In the genomic region with DNA sequence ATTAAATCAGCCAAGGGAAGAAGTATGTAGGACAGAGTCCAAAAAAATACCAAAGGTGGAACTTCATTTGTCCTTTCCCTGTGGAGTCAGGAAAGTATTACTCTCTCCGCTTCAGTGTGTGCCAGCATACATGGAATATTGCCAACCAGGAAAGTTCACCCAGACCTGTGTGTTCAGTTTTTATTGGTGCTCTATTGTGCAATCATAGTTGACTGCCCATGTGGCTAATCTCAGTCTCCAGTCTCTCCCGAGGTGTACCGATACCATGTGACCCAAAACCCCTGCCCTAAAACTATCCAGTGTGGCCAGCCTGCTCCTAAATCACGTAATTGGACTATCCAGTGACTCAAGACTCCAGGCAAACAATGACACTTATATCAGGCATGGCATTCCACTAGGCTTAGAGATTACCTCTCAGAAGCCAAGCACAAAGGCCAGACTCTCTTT, we compare ENCODE assay signal across 9 cellular contexts. TPM values are rescaled to one million over a fixed set of nuclear protein-coding genes. Genes with fewer than 3 reads are reported as not detected.
A peak's percentile ranks its signal among the peaks of the same experiment; 100 is the strongest.
DNase-seq lines count a peak whose midpoint lies in the region; ATAC-seq, FAIRE-seq and TF ChIP-seq lines count a peak whose summit lies in the region.
"Had no signal": no experiment of that assay in that cellular context is flagged by ENCODE, and none has a peak within 500 bp of the region (broad histone marks: within the 10 kb centered on the region; RNA-seq: fewer than 3 reads in every experiment).

No MANE protein-coding gene starts in this region.

- no peak for TF ChIP-seq POLR2A in H54 (IDR thresholded peaks at IDR 0.05; ENCODE audit: low read depth, low read length)
- TF ChIP-seq POLR2A in adrenal gland (IDR thresholded peaks at IDR 0.05) = peak in 1 of 2 donors; percentile 27

- peak overlapping the region; percentile 21 for H3K9ac ChIP-seq in skeletal muscle satellite cell (ENCODE audit: low read depth, low read length)

- intact Hi-C loops in adrenal gland (cut with DNase I) = no loop called here
- intact Hi-C loops in heart right ventricle (cut with DNase I) = no loop called here

- H3K9me3 ChIP-seq in adrenal gland (replicated peaks in 1 of 3) = no peaks in the 10 kb centered on the region
- H3K9me3 ChIP-seq in heart right ventricle = peaks cover 0 to 6% (median 0%) of the 10 kb centered on the region in 11 donors
- H3K9me3 ChIP-seq in skeletal muscle satellite cell (replicated peaks; ENCODE audit: low read length) = no peaks in the 10 kb centered on the region

- peaks cover 0 to 62% of the 10 kb centered on the region in 2 donors for H3K36me3 ChIP-seq in adrenal gland (replicated peaks in 1 of 2)
- peaks cover 0 to 100% (median 18%) of the 10 kb centered on the region in 9 donors for H3K36me3 ChIP-seq in heart right ventricle
- H3K36me3 ChIP-seq in skeletal muscle satellite cell (ENCODE audit: insufficient read depth, low read length) = peaks cover 30% of the 10 kb centered on the region

- H3K4me1 ChIP-seq in adrenal gland (replicated peaks in 1 of 2) (peaks cover 14 to 16% of the 10 kb centered on the region in 2 donors), heart right ventricle (peaks cover 0 to 21% (median 10%) of the 10 kb centered on the region in 9 donors), skeletal muscle satellite cell (ENCODE audit: control insufficient read depth, insufficient read depth, low read length) (peaks cover 56% of the 10 kb centered on the region)

- peak overlapping the region; percentile 14 for H3K4me2 ChIP-seq in skeletal muscle satellite cell (ENCODE audit: low read length)

- H3K4me3 ChIP-seq in adrenal gland = no peak overlapping the region
- H3K4me3 ChIP-seq in heart right ventricle = no peak overlapping the region
- no peak overlapping the region for H3K4me3 ChIP-seq in skeletal muscle satellite cell (ENCODE audit: low read length)

- peak; percentile 94 for FAIRE-seq in H54 (lab: Jason Lieb, UNC)

- ATAC-seq in heart right ventricle = peak; percentile 65 to 98 (median 90)
- ATAC-seq in GM21381 (IDR thresholded peaks at IDR 0.05; ENCODE audit: unreplicated experiment) = no peak
- ATAC-seq: activated naive CD4-positive, alpha-beta T cell treated with anti-CD3 and anti-CD28 coated beads, Interleukin-2, amount 50 U/mL, for 72 hours had no signal

- H3K27me3 ChIP-seq in adrenal gland (no peaks in the 10 kb centered on the region), heart right ventricle (no peaks in the 10 kb centered on the region), skeletal muscle satellite cell (ENCODE audit: control insufficient read depth, insufficient read depth, low read length) (no peaks in the 10 kb centered on the region)

- 48 to 57% (median 52%) methylated on average over 4 of the region's 4 CpGs for WGBS in adrenal gland, 4 donors
- WGBS in heart right ventricle, 2 donors = 43 to 53% methylated on average over 4 of the region's 4 CpGs

- no peak for TF ChIP-seq CTCF in adrenal gland (IDR thresholded peaks at IDR 0.05)
- no peak for TF ChIP-seq CTCF in heart right ventricle (IDR thresholded peaks at IDR 0.05)

- H3K27ac ChIP-seq in adrenal gland = peak overlapping the region in 4 of 5 donors; percentile 59 to 79 (median 72)
- H3K27ac ChIP-seq in heart right ventricle = peak overlapping the region; percentile 13 to 81 (median 67)

- DNase-seq in H54 (ENCODE audit: insufficient read length, low spot score) (peak; percentile 35), adrenal gland (peak; percentile 56 to 92 (median 86)), heart right ventricle (peak in 1 of 2 donors; percentile 60), middle frontal gyrus (ENCODE audit: extremely low spot score, low spot score) (no peak), NCI-H128 (lab: John Stamatoyannopoulos, UW; ENCODE audit: unreplicated experiment) (no peak)
- no peak for DNase-seq in activated CD8-positive, alpha-beta memory T cell treated with anti-CD3 and anti-CD28 coated beads for 24 hours

RNA-seq across cellular contexts. Expression of a gene that starts 38.8 kb away (rescaled TPM):
- total RNA-seq in adrenal gland = 10 to 100 TPM; 20.8 to 44.4 (median 32.2) TPM
- 10 to 100 TPM; 17.5 to 41.1 (median 20.5) TPM for polyA plus RNA-seq in adrenal gland
- total RNA-seq in heart right ventricle = 10 to 100 TPM; 27.9 to 44.1 (median 34.5) TPM
- 10 to 100 TPM; 14.5 to 15.1 TPM for polyA plus RNA-seq in heart right ventricle
- 19.9 and 24.3 TPM in 2 replicates for total RNA-seq in skeletal muscle satellite cell (2012; rRNA removed)

Comparison
In these comparisons a context has a peak if more than half of its experiments do, and no peak if none do; other contexts are left out.
1. DNase-seq: peak in H54 (single experiment) and adrenal gland (7 of 7); none in middle frontal gyrus (single experiment), NCI-H128 (single experiment) and activated CD8-positive, alpha-beta memory T cell treated with anti-CD3 and anti-CD28 coated beads for 24 hours (single experiment).